Comparison of ENCODE assay signal across 1 cellular context in the genomic region with DNA sequence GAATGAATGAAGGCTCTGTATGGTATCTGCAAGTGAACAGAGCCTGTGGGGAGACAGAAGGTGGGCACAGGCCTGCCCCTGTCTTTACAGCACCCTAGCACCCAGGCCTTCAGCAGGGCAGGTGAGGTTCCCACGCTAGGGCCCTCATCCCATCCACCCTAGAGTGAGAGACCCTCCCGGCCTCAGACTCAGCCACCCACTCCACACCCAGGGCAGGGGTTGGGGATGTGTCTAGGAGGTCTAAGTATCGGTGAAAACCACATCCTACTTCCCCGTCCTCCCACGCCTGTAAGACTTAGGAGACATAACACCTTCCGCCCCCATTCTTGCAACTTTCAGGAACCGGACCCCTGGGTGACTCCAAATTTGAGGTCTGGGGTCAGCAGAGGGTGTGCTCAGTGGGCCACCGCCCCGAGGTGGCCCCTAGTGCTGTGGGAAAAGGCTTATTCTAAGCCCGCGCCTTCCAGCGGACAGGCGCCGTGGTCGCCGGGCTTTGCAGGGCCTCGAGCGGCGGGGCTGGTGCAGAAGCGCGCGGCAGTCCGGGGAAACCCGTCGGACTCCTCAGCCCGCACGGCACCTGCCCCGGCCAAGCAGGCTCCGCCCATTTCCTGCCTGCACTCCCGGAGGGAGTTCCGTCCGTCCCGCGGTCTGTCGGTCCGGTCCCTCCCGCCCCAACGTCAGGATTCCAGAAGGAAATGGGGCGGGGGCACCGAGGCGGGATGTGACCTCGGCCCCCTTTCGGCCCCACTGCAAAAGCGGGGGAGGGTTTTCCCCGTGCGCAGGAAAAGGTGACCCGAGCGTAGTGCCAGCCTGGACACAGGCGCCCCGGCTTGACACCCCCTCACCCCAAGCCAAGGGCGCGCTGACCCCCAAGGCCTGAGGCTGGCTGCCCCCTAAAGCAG.
TF ChIP-seq lines count a peak whose summit lies in the region.

No MANE protein-coding gene starts in this region.

TF ChIP-seq in HepG2, 621 proteins besides CTCF, POLR2A, EP300 and RAD21 (continued from another document and continues in another):
- TF ChIP-seq PITX1 (CRISPR knock-in tag; IDR thresholded peaks at IDR 0.05) (peak; percentile 78), JDP2 (CRISPR knock-in tag; IDR thresholded peaks at IDR 0.05; ENCODE audit: borderline replicate concordance) (no peak; the same call in 1 of the 2 replicates), ZNF543 (CRISPR knock-in tag; IDR thresholded peaks at IDR 0.05) (no peak; the same call in 1 of the 2 replicates), RFXANK (CRISPR knock-in tag; IDR thresholded peaks at IDR 0.05) (0 out of 2 replicates have a peak, but pooled peaks have one; percentile 77), FOXO1 (CRISPR knock-in tag; IDR thresholded peaks at IDR 0.05) (peak; percentile 72), MBD4 (IDR thresholded peaks at IDR 0.05; ENCODE audit: borderline replicate concordance, low read length) (no peak), SIX4 (CRISPR knock-in tag; IDR thresholded peaks at IDR 0.05) (peak; percentile 38; the same call in 1 of the 2 replicates), SP140L (CRISPR knock-in tag; IDR thresholded peaks at IDR 0.05; ENCODE audit: borderline replicate concordance) (no peak), ZNF441 (CRISPR knock-in tag; IDR thresholded peaks at IDR 0.05; ENCODE audit: borderline replicate concordance) (peak; percentile 90), HOXA3 (CRISPR knock-in tag; IDR thresholded peaks at IDR 0.05) (peak; percentile 93), ZNF746 (CRISPR knock-in tag; IDR thresholded peaks at IDR 0.05) (peak; percentile 86; the same call in 1 of the 2 replicates), RAD51 (IDR thresholded peaks at IDR 0.05; ENCODE audit: borderline replicate concordance) (no peak), NR2C2 (CRISPR knock-in tag; IDR thresholded peaks at IDR 0.05; ENCODE audit: borderline replicate concordance) (peak; percentile 88), ZNF30 (CRISPR knock-in tag; IDR thresholded peaks at IDR 0.05) (peak; percentile 38; the same call in 1 of the 2 replicates), ZSCAN31 (CRISPR knock-in tag; IDR thresholded peaks at IDR 0.05; ENCODE audit: low read depth) (0 out of 2 replicates have a peak, but pooled peaks have one; percentile 83), ZNF501 (CRISPR knock-in tag; IDR thresholded peaks at IDR 0.05) (peak; percentile 72), MAFG (CRISPR knock-in tag; IDR thresholded peaks at IDR 0.05) (no peak), KMT2B (CRISPR knock-in tag; IDR thresholded peaks at IDR 0.05) (peak; percentile 81), ZFAT (CRISPR knock-in tag; conservative IDR thresholded peaks at IDR 0.05) (0 out of 2 replicates have a peak, but pooled peaks have one; percentile 70), GATAD2A (CRISPR knock-in tag; IDR thresholded peaks at IDR 0.05) (peak; percentile 84), SP5 (CRISPR knock-in tag; IDR thresholded peaks at IDR 0.05; ENCODE audit: borderline replicate concordance, low read depth) (peak; percentile 97), MATR3 (CRISPR knock-in tag; IDR thresholded peaks at IDR 0.05) (no peak), ZNF256 (CRISPR knock-in tag; conservative IDR thresholded peaks at IDR 0.05) (peak; percentile 68; the same call in 1 of the 2 replicates), MEIS1 (CRISPR knock-in tag; IDR thresholded peaks at IDR 0.05; ENCODE audit: borderline replicate concordance) (peak; percentile 8; the same call in 1 of the 2 replicates), RFXAP (CRISPR knock-in tag; IDR thresholded peaks at IDR 0.05; ENCODE audit: borderline replicate concordance) (peak; percentile 84), KMT2A (CRISPR knock-in tag; IDR thresholded peaks at IDR 0.05) (peak; percentile 93), ZNF713 (CRISPR knock-in tag; IDR thresholded peaks at IDR 0.05) (peak; percentile 95; the same call in 1 of the 2 replicates), ZNF451 (CRISPR knock-in tag; IDR thresholded peaks at IDR 0.05) (0 out of 2 replicates have a peak, but pooled peaks have one; percentile 53), CAMTA2 (CRISPR knock-in tag; IDR thresholded peaks at IDR 0.05; ENCODE audit: borderline replicate concordance) (no peak), CENPX (CRISPR knock-in tag; IDR thresholded peaks at IDR 0.05) (no peak), HOXA9 (CRISPR knock-in tag; IDR thresholded peaks at IDR 0.05; ENCODE audit: borderline replicate concordance) (peak; percentile 72; the same call in 1 of the 2 replicates)
- TF ChIP-seq, protein P1, sequence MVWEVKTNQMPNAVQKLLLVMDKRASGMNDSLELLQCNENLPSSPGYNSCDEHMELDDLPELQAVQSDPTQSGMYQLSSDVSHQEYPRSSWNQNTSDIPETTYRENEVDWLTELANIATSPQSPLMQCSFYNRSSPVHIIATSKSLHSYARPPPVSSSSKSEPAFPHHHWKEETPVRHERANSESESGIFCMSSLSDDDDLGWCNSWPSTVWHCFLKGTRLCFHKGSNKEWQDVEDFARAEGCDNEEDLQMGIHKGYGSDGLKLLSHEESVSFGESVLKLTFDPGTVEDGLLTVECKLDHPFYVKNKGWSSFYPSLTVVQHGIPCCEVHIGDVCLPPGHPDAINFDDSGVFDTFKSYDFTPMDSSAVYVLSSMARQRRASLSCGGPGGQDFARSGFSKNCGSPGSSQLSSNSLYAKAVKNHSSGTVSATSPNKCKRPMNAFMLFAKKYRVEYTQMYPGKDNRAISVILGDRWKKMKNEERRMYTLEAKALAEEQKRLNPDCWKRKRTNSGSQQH (CRISPR knock-in tag; IDR thresholded peaks at IDR 0.05; ENCODE audit: low read depth), result no peak; the same call in 1 of the 2 replicates
- TF ChIP-seq, protein P2, sequence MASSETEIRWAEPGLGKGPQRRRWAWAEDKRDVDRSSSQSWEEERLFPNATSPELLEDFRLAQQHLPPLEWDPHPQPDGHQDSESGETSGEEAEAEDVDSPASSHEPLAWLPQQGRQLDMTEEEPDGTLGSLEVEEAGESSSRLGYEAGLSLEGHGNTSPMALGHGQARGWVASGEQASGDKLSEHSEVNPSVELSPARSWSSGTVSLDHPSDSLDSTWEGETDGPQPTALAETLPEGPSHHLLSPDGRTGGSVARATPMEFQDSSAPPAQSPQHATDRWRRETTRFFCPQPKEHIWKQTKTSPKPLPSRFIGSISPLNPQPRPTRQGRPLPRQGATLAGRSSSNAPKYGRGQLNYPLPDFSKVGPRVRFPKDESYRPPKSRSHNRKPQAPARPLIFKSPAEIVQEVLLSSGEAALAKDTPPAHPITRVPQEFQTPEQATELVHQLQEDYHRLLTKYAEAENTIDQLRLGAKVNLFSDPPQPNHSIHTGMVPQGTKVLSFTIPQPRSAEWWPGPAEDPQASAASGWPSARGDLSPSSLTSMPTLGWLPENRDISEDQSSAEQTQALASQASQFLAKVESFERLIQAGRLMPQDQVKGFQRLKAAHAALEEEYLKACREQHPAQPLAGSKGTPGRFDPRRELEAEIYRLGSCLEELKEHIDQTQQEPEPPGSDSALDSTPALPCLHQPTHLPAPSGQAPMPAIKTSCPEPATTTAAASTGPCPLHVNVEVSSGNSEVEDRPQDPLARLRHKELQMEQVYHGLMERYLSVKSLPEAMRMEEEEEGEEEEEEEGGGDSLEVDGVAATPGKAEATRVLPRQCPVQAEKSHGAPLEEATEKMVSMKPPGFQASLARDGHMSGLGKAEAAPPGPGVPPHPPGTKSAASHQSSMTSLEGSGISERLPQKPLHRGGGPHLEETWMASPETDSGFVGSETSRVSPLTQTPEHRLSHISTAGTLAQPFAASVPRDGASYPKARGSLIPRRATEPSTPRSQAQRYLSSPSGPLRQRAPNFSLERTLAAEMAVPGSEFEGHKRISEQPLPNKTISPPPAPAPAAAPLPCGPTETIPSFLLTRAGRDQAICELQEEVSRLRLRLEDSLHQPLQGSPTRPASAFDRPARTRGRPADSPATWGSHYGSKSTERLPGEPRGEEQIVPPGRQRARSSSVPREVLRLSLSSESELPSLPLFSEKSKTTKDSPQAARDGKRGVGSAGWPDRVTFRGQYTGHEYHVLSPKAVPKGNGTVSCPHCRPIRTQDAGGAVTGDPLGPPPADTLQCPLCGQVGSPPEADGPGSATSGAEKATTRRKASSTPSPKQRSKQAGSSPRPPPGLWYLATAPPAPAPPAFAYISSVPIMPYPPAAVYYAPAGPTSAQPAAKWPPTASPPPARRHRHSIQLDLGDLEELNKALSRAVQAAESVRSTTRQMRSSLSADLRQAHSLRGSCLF (CRISPR knock-in tag; IDR thresholded peaks at IDR 0.05; ENCODE audit: borderline replicate concordance), result peak; percentile 78; the same call in 1 of the 2 replicates
- TF ChIP-seq, protein P3, sequence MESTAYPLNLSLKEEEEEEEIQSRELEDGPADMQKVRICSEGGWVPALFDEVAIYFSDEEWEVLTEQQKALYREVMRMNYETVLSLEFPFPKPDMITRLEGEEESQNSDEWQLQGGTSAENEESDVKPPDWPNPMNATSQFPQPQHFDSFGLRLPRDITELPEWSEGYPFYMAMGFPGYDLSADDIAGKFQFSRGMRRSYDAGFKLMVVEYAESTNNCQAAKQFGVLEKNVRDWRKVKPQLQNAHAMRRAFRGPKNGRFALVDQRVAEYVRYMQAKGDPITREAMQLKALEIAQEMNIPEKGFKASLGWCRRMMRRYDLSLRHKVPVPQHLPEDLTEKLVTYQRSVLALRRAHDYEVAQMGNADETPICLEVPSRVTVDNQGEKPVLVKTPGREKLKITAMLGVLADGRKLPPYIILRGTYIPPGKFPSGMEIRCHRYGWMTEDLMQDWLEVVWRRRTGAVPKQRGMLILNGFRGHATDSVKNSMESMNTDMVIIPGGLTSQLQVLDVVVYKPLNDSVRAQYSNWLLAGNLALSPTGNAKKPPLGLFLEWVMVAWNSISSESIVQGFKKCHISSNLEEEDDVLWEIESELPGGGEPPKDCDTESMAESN (CRISPR knock-in tag; conservative IDR thresholded peaks at IDR 0.05), result peak; percentile 80; the same call in 1 of the 2 replicates
- TF ChIP-seq, protein P4, sequence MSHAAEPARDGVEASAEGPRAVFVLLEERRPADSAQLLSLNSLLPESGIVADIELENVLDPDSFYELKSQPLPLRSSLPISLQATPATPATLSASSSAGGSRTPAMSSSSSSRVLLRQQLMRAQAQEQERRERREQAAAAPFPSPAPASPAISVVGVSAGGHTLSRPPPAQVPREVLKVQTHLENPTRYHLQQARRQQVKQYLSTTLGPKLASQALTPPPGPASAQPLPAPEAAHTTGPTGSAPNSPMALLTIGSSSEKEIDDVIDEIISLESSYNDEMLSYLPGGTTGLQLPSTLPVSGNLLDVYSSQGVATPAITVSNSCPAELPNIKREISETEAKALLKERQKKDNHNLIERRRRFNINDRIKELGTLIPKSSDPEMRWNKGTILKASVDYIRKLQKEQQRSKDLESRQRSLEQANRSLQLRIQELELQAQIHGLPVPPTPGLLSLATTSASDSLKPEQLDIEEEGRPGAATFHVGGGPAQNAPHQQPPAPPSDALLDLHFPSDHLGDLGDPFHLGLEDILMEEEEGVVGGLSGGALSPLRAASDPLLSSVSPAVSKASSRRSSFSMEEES (CRISPR knock-in tag; IDR thresholded peaks at IDR 0.05), result peak; percentile 78
- TF ChIP-seq, protein P5, sequence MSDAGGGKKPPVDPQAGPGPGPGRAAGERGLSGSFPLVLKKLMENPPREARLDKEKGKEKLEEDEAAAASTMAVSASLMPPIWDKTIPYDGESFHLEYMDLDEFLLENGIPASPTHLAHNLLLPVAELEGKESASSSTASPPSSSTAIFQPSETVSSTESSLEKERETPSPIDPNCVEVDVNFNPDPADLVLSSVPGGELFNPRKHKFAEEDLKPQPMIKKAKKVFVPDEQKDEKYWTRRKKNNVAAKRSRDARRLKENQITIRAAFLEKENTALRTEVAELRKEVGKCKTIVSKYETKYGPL (CRISPR knock-in tag; IDR thresholded peaks at IDR 0.05), result peak; percentile 63; the same call in 1 of the 2 replicates
- TF ChIP-seq, protein P6, sequence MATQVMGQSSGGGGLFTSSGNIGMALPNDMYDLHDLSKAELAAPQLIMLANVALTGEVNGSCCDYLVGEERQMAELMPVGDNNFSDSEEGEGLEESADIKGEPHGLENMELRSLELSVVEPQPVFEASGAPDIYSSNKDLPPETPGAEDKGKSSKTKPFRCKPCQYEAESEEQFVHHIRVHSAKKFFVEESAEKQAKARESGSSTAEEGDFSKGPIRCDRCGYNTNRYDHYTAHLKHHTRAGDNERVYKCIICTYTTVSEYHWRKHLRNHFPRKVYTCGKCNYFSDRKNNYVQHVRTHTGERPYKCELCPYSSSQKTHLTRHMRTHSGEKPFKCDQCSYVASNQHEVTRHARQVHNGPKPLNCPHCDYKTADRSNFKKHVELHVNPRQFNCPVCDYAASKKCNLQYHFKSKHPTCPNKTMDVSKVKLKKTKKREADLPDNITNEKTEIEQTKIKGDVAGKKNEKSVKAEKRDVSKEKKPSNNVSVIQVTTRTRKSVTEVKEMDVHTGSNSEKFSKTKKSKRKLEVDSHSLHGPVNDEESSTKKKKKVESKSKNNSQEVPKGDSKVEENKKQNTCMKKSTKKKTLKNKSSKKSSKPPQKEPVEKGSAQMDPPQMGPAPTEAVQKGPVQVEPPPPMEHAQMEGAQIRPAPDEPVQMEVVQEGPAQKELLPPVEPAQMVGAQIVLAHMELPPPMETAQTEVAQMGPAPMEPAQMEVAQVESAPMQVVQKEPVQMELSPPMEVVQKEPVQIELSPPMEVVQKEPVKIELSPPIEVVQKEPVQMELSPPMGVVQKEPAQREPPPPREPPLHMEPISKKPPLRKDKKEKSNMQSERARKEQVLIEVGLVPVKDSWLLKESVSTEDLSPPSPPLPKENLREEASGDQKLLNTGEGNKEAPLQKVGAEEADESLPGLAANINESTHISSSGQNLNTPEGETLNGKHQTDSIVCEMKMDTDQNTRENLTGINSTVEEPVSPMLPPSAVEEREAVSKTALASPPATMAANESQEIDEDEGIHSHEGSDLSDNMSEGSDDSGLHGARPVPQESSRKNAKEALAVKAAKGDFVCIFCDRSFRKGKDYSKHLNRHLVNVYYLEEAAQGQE (IDR thresholded peaks at IDR 0.05; ENCODE audit: borderline replicate concordance in 1 of 2, low read depth in 1 of 2, low read length in 2 of 2), result no peak
- TF ChIP-seq, protein P7, sequence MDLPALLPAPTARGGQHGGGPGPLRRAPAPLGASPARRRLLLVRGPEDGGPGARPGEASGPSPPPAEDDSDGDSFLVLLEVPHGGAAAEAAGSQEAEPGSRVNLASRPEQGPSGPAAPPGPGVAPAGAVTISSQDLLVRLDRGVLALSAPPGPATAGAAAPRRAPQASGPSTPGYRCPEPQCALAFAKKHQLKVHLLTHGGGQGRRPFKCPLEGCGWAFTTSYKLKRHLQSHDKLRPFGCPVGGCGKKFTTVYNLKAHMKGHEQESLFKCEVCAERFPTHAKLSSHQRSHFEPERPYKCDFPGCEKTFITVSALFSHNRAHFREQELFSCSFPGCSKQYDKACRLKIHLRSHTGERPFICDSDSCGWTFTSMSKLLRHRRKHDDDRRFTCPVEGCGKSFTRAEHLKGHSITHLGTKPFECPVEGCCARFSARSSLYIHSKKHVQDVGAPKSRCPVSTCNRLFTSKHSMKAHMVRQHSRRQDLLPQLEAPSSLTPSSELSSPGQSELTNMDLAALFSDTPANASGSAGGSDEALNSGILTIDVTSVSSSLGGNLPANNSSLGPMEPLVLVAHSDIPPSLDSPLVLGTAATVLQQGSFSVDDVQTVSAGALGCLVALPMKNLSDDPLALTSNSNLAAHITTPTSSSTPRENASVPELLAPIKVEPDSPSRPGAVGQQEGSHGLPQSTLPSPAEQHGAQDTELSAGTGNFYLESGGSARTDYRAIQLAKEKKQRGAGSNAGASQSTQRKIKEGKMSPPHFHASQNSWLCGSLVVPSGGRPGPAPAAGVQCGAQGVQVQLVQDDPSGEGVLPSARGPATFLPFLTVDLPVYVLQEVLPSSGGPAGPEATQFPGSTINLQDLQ (CRISPR knock-in tag; IDR thresholded peaks at IDR 0.05), result peak; percentile 92; the same call in 1 of the 2 replicates
- TF ChIP-seq, protein P8, sequence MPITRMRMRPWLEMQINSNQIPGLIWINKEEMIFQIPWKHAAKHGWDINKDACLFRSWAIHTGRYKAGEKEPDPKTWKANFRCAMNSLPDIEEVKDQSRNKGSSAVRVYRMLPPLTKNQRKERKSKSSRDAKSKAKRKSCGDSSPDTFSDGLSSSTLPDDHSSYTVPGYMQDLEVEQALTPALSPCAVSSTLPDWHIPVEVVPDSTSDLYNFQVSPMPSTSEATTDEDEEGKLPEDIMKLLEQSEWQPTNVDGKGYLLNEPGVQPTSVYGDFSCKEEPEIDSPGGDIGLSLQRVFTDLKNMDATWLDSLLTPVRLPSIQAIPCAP (CRISPR knock-in tag; IDR thresholded peaks at IDR 0.05; ENCODE audit: low read depth), result no peak
